In the genomic region with DNA sequence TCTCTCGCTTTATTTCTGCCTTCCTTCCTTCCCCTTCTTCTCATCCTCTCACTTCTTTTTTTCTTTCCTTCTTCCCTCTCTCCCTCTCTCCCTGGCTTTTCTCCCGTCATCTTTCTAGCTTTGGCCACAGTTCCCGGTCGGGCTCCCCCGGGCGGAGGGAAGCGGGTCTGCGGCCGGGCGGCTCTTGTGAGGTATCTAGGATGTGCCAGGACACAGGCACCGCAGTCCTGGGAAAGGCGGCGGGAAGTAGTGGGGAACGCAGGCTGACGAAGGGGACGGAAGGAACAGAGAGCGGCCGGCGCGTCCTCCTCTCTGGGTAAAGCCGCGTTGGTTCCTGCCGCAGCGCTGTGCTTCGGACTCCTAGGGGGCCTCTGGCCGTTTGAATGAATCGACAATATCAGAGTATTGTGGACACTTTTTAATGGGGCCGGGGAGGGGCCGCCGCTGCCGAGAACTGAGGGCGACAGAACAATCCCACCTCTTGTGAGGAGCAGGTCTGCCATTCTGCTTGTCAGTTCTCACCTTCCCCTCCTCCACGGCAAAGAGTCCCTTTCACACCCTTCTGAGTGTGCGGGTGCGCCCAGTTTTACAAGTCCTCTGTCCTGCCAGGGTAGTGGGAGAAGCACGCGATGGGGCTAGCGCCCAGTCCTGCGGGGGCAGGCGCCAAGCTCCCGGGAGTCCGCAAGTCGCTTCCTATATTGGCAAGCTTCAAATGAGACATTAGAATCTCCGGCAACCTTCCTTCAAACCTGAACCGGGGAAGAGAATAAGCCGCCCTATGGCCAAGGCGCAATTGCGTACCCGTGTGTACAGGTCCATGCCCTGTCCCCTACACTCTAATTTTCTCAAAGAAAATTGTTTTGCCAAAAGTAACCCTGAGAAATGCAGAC, we compare ENCODE assay signal across 8 cellular contexts. TPM values are rescaled to one million over a fixed set of nuclear protein-coding genes. Genes with fewer than 3 reads are reported as not detected.
DNase-seq lines count a peak whose midpoint lies in the region; ATAC-seq and TF ChIP-seq lines count a peak whose summit lies in the region.

No MANE protein-coding gene starts in this region.

- H3K27me3 ChIP-seq in HUES48 (ENCODE audit: control insufficient read depth, insufficient read depth, low read length): peaks cover 100% of the 10 kb centered on the region
- peaks cover 3 to 50% (median 17%) of the 10 kb centered on the region in 4 donors for H3K27me3 ChIP-seq in liver (ENCODE audit: control insufficient read depth in 4 of 4, insufficient read depth in 4 of 4, low read length in 3 of 4)

- intact Hi-C loops in Calu3 (cut with micrococcal nuclease; ENCODE audit: unreplicated experiment): loop anchor here (2.0 to 5.0 kb wide), 3 partner anchors 81 to 297 kb away; no protein-coding TSS in a partner anchor

- ATAC-seq in HG03439 (IDR thresholded peaks at IDR 0.05; ENCODE audit: unreplicated experiment): no peak
- no peak for ATAC-seq in HG02763 (IDR thresholded peaks at IDR 0.05; ENCODE audit: unreplicated experiment)

- H3K4me3 Mint-ChIP-seq in Calu3 (ENCODE audit: low read depth, unreplicated experiment) (peak overlapping the region; percentile 76), chondrocyte (ENCODE audit: unreplicated experiment) (peak overlapping the region; percentile 67)

- H3K36me3 ChIP-seq in HUES48 (ENCODE audit: control insufficient read depth, insufficient read depth, low read length): no peaks in the 10 kb centered on the region
- H3K36me3 ChIP-seq in liver (ENCODE audit: control insufficient read depth in 4 of 4, insufficient read depth in 3 of 4, low read depth in 1 of 4, low read length in 3 of 4): no peaks in the 10 kb centered on the region

- peak; percentile 64 to 80 for TF ChIP-seq RAD21 in liver (IDR thresholded peaks at IDR 0.05)

- BruUV-seq in Calu3 (replicated peaks; lab: Mats Ljungman, UMichigan): no TSS peak

- H3K9ac ChIP-seq in HUES48 (ENCODE audit: low read depth, low read length) (no peak overlapping the region), liver (ENCODE audit: low read depth in 1 of 2, low read length in 2 of 2) (no peak overlapping the region)

- DNase-seq in Calu3: peak; percentile 88
- DNase-seq in RPMI7951 (ENCODE audit: low read depth): peak; percentile 73
- no peak for DNase-seq in chondrocyte (ENCODE audit: low spot score)
- no peak for DNase-seq in stimulated activated naive CD4-positive, alpha-beta T cell treated with Interleukin-2 at 50 U/mL for 16 hours (lab: John Stamatoyannopoulos, UW)

- H3K27me3 Mint-ChIP-seq in Calu3 (ENCODE audit: unreplicated experiment): peaks cover 12% of the 10 kb centered on the region
- peaks cover 97% of the 10 kb centered on the region for H3K27me3 Mint-ChIP-seq in chondrocyte (ENCODE audit: low read depth)

- 3% methylated on average over 49 of the region's 49 CpGs for WGBS in liver

- H3K9me3 ChIP-seq in HUES48 (ENCODE audit: control insufficient read depth, insufficient read depth, low read length) (no peaks in the 10 kb centered on the region), liver (ENCODE audit: control insufficient read depth in 4 of 4, low read length in 3 of 4) (no peaks in the 10 kb centered on the region)

- H3K9me3 Mint-ChIP-seq in Calu3 (ENCODE audit: low read depth, unreplicated experiment) (no peaks in the 10 kb centered on the region), chondrocyte (ENCODE audit: low read depth) (no peaks in the 10 kb centered on the region)

- H3K27ac ChIP-seq in HUES48 (ENCODE audit: low read depth, low read length) (no peak overlapping the region), liver (ENCODE audit: low read depth in 1 of 2, low read length in 2 of 2) (no peak overlapping the region)

- CTCF ChIA-PET in Calu3 (lab: Charles Lee): interaction anchor here (0.6 to 1.5 kb wide), 9 partner anchors 11 to 770 kb away, joined by 3 to 6 read pairs (median 3); no protein-coding TSS in a partner anchor

- H3K4me3 ChIP-seq in HUES48 (ENCODE audit: low read depth, low read length) (peak overlapping the region; percentile 52), liver (ENCODE audit: low read depth in 1 of 3, low read length in 3 of 3) (peak overlapping the region in 1 of 3 donors; percentile 5)

- H3K36me3 Mint-ChIP-seq in Calu3 (ENCODE audit: insufficient read depth, unreplicated experiment) (peaks cover 44% of the 10 kb centered on the region), chondrocyte (ENCODE audit: low read depth) (peaks cover 3% of the 10 kb centered on the region)

- H3K4me1 ChIP-seq in HUES48 (ENCODE audit: control insufficient read depth, insufficient read depth, low read length) (peaks cover 71% of the 10 kb centered on the region), liver (ENCODE audit: control insufficient read depth in 4 of 4, insufficient read depth in 4 of 4, low read length in 3 of 4) (peaks cover 23 to 60% (median 45%) of the 10 kb centered on the region in 4 donors)

- no peak overlapping the region for H3K27ac Mint-ChIP-seq in Calu3 (ENCODE audit: unreplicated experiment)
- no peak overlapping the region for H3K27ac Mint-ChIP-seq in chondrocyte (ENCODE audit: unreplicated experiment)

- TF ChIP-seq CTCF in Calu3 (IDR thresholded peaks at IDR 0.05; ENCODE audit: unreplicated experiment) (peak; percentile 72), chondrocyte (IDR thresholded peaks at IDR 0.05) (peak; percentile 81), liver (IDR thresholded peaks at IDR 0.05; ENCODE audit: low read depth, low read length, missing input control) (peak; percentile 51)

- peaks cover 37% of the 10 kb centered on the region for H3K4me1 Mint-ChIP-seq in Calu3 (ENCODE audit: low read depth, unreplicated experiment)
- peaks cover 53% of the 10 kb centered on the region for H3K4me1 Mint-ChIP-seq in chondrocyte (ENCODE audit: low read depth)

TF ChIP-seq in liver, 16 proteins besides CTCF, POLR2A, EP300 and RAD21:
- TF ChIP-seq EGR1 (IDR thresholded peaks at IDR 0.05; ENCODE audit: low read depth in 2 of 2): no peak
- no peak for TF ChIP-seq NR2F2 (IDR thresholded peaks at IDR 0.05)
- no peak for TF ChIP-seq YY1 (IDR thresholded peaks at IDR 0.05)
- TF ChIP-seq RXRA (IDR thresholded peaks at IDR 0.05): no peak

RNA-seq across cellular contexts. Expression of a gene that starts 1.1 kb away (rescaled TPM):
- total RNA-seq in Calu3 (2022) (2.6 TPM in 2 replicates), chondrocyte (not detected in 3 replicates), liver (under 1 TPM in 1 of 2 donors, not detected in 1; 0.05 TPM)
- 0.12 TPM in 1 of 2 replicates, not detected in the other for total RNA-seq in RPMI7951 (2014; rRNA removed; shearing (Covaris generic))
- polyA plus RNA-seq in liver: under 1 TPM; 0.01 to 0.03 TPM

RNA-seq across cellular contexts. Expression of a gene that starts 13.6 kb away (rescaled TPM):
- total RNA-seq in Calu3 (2022) (11.2 and 14.2 TPM in 2 replicates), chondrocyte (4.1 to 6.2 TPM (median 5.3 TPM) in 3 replicates), liver (1 to 10 TPM; 5.5 to 8.6 TPM)
- 2.6 and 8.3 TPM in 2 replicates for total RNA-seq in RPMI7951 (2014; rRNA removed; shearing (Covaris generic))
- polyA plus RNA-seq in liver: 10 to 100 TPM; 10.4 to 20.5 TPM

Comparison
In these comparisons a context has a peak if more than half of its experiments do, and no peak if none do; other contexts are left out.
1. DNase-seq: peak in Calu3 (single experiment) and RPMI7951 (single experiment); none in chondrocyte (single experiment) and stimulated activated naive CD4-positive, alpha-beta T cell treated with Interleukin-2 at 50 U/mL for 16 hours (single experiment).
2. Peak in every context shown above with its lines, with median percentiles within 50 percentile points of each other: CTCF ChIP-seq.